Comparison of ENCODE assay signal across 8 cellular contexts in the genomic region with DNA sequence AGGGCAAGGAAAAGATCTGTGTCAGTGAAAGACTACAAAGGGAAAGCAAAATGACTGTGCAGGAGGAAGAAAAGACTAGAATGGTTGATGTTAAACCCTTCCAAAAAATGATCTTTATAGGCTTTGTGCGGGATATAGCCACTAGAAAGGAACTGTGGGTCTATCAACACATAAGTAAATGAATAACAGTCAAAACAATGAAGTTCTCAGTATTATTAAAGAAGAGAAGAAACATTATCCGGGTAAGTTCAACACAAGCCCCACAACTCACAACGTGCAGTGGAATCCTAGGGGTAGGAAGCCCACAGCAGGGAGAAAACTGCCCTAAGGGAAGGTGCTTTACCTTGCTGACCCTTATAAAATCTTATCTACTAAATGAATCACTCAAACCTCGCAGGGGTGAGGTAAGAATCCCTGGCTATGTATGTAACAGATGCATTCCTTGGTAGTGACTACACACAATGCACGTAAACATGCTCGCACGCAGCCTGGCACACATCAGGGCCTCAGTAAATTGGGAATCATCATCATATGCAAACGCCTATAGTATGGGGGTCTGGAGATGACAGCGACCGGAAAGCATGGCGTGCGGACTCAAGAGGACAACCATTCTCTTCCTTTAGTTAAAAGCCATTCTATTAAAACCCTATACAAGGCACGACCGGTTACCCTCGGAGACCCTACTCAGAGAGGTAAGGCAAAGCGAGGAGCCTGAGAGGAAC. TPM values are rescaled to one million over a fixed set of nuclear protein-coding genes. Genes with fewer than 3 reads are reported as not detected.
DNase-seq lines count a peak whose midpoint lies in the region; ATAC-seq and TF ChIP-seq lines count a peak whose summit lies in the region.

No MANE protein-coding gene starts in this region.

- H4K20me1 ChIP-seq in DOHH2 (ENCODE audit: control insufficient read depth, insufficient read depth, low read depth, low read length), result no peaks in the 10 kb centered on the region

- ATAC-seq in GM21381 (IDR thresholded peaks at IDR 0.05; ENCODE audit: unreplicated experiment) (peak; percentile 23), HG03565 (IDR thresholded peaks at IDR 0.05; ENCODE audit: unreplicated experiment) (peak; percentile 8)
- peak; percentile 6 for ATAC-seq in activated naive CD8-positive, alpha-beta T cell treated with anti-CD3 and anti-CD28 coated beads, Interleukin-2, amount 50 U/mL, for 24 hours

- H3K4me1 Mint-ChIP-seq in activated naive CD8-positive, alpha-beta T cell treated with anti-CD3 and anti-CD28 coated beads, Interleukin-2, amount 50 U/mL, for 24 hours, result peaks cover 16% of the 10 kb centered on the region

- intact Hi-C loops in tibial artery (cut with DNase I; ENCODE audit: low total_unique reads), result no loop called here

- peaks cover 14% of the 10 kb centered on the region for H3K79me2 ChIP-seq in DOHH2 (ENCODE audit: control insufficient read depth, low read length)

- no peaks in the 10 kb centered on the region for H3K9me2 ChIP-seq in DOHH2 (replicated peaks; ENCODE audit: control insufficient read depth, low read length)

- H3K4me3 ChIP-seq in DOHH2 (ENCODE audit: low read length) (peak overlapping the region; percentile 94), kidney epithelial cell (ENCODE audit: low read depth, low read length) (peak overlapping the region; percentile 48), tibial artery (peak overlapping the region; percentile 57 to 65)

- peaks cover 43% of the 10 kb centered on the region for H3K9me3 Mint-ChIP-seq in activated naive CD8-positive, alpha-beta T cell treated with anti-CD3 and anti-CD28 coated beads, Interleukin-2, amount 50 U/mL, for 24 hours

- TF ChIP-seq CTCF in DOHH2 (IDR thresholded peaks at IDR 0.05; ENCODE audit: low read depth, low read length, poor library complexity, severe bottlenecking), result no peak
- no peak for TF ChIP-seq CTCF in kidney epithelial cell (IDR thresholded peaks at IDR 0.05; ENCODE audit: insufficient read depth, low read length, poor library complexity, severe bottlenecking)
- TF ChIP-seq CTCF in tibial artery (IDR thresholded peaks at IDR 0.05), result no peak

- peaks cover 7% of the 10 kb centered on the region; the same call in 1 of the 2 replicates for H3K27me3 ChIP-seq in DOHH2 (ENCODE audit: control insufficient read depth, low read length)
- H3K27me3 ChIP-seq in kidney epithelial cell (ENCODE audit: control insufficient read depth, insufficient read depth, low read length), result peaks cover 8% of the 10 kb centered on the region
- H3K27me3 ChIP-seq in tibial artery, result peaks cover 0 to 30% of the 10 kb centered on the region in 2 donors

- H3F3A ChIP-seq in DOHH2 (ENCODE audit: control insufficient read depth, insufficient read depth), result 0 out of 2 replicates have a peak, but pooled peaks cover 6% of the 10 kb centered on the region

- peak overlapping the region; percentile 37 for H3K27ac ChIP-seq in DOHH2 (ENCODE audit: low read depth, low read length)
- peak overlapping the region; percentile 9 to 67 for H3K27ac ChIP-seq in tibial artery

- H3K9me3 ChIP-seq in DOHH2 (ENCODE audit: control insufficient read depth, insufficient read depth, low read length) (no peaks in the 10 kb centered on the region), tibial artery (no peaks in the 10 kb centered on the region)

- no peak for DNase-seq in activated naive CD8-positive, alpha-beta T cell treated with anti-CD3 and anti-CD28 coated beads, Interleukin-2, amount 50 U/mL, for 24 hours
- peak; percentile 53 for DNase-seq in kidney epithelial cell (ENCODE audit: low read depth)
- DNase-seq in tibial artery, result no peak
- DNase-seq in GDM1 (lab: John Stamatoyannopoulos, UW), result no peak
- DNase-seq in DMS153 (lab: John Stamatoyannopoulos, UW), result no peak

- H3K27me3 Mint-ChIP-seq in activated naive CD8-positive, alpha-beta T cell treated with anti-CD3 and anti-CD28 coated beads, Interleukin-2, amount 50 U/mL, for 24 hours, result peaks cover 79% of the 10 kb centered on the region

- peak overlapping the region; percentile 66 for H3K27ac Mint-ChIP-seq in activated naive CD8-positive, alpha-beta T cell treated with anti-CD3 and anti-CD28 coated beads, Interleukin-2, amount 50 U/mL, for 24 hours

- H3K4me2 ChIP-seq in DOHH2 (ENCODE audit: low read length), result peak overlapping the region; percentile 97

- H3K36me3 Mint-ChIP-seq in activated naive CD8-positive, alpha-beta T cell treated with anti-CD3 and anti-CD28 coated beads, Interleukin-2, amount 50 U/mL, for 24 hours (ENCODE audit: low read depth), result peaks cover 10% of the 10 kb centered on the region

- H3K4me1 ChIP-seq in DOHH2 (ENCODE audit: control insufficient read depth, low read length) (peaks cover 47% of the 10 kb centered on the region), tibial artery (peaks cover 0 to 19% (median 15%) of the 10 kb centered on the region in 4 donors)

- peaks cover 7% of the 10 kb centered on the region for H3K36me3 ChIP-seq in DOHH2 (ENCODE audit: control insufficient read depth, low read length)
- no peaks in the 10 kb centered on the region for H3K36me3 ChIP-seq in kidney epithelial cell (ENCODE audit: control insufficient read depth, insufficient read depth, low read length)
- peaks cover 0 to 2% (median 0%) of the 10 kb centered on the region in 3 donors for H3K36me3 ChIP-seq in tibial artery

- peak overlapping the region; percentile 75 for H3K4me3 Mint-ChIP-seq in activated naive CD8-positive, alpha-beta T cell treated with anti-CD3 and anti-CD28 coated beads, Interleukin-2, amount 50 U/mL, for 24 hours

RNA-seq across cellular contexts. Expression of gene TFAP2A, which starts 11.3 kb away (rescaled TPM):
- 8.8 and 11.2 TPM in 2 replicates for total RNA-seq in kidney epithelial cell
